In genomic region chr4:54274786-54275503, GRCh38 we compare ENCODE assay signal across 23 cellular contexts. TPM values are rescaled to one million over a fixed set of nuclear protein-coding genes. Genes with fewer than 3 reads are reported as not detected.
DNase-seq lines count a peak whose midpoint lies in the region; ATAC-seq, FAIRE-seq and TF ChIP-seq lines count a peak whose summit lies in the region.
"Had no signal": no experiment of that assay in that cellular context is flagged by ENCODE, and none has a peak within 500 bp of the region (broad histone marks: within the 10 kb centered on the region; RNA-seq: fewer than 3 reads in every experiment).

No MANE protein-coding gene starts in this region.

- H3K4me3 Mint-ChIP-seq in GM23338 (no peak overlapping the region), T-helper 17 cell (no peak overlapping the region)

- H3K9me3 ChIP-seq in ascending aorta: no peaks in the 10 kb centered on the region
- no peaks in the 10 kb centered on the region for H3K9me3 ChIP-seq in T-helper 17 cell (ENCODE audit: control insufficient read depth, low read length, poor library complexity, severe bottlenecking)
- H3K9me3 ChIP-seq in kidney (ENCODE audit: control insufficient read depth in 1 of 2, low read length in 2 of 2): no peaks in the 10 kb centered on the region
- H3K9me3 ChIP-seq: BLaER1 treated with 17β-estradiol and CSF1 and Interleukin-3, amounts not matched to agents 10 nM and 100 nM; MG63 had no signal

- H3K9me2 ChIP-seq in GM23338 (ENCODE audit: insufficient read depth): peaks cover 26% of the 10 kb centered on the region

- H3K4me2 ChIP-seq in GM23338: no peak overlapping the region
- H3K4me2 ChIP-seq: BLaER1 treated with 17β-estradiol and CSF1 and Interleukin-3, amounts not matched to agents 10 nM and 100 nM had no signal

- H3K4me1 ChIP-seq in ACC112 (ENCODE audit: control insufficient read depth, insufficient read depth, low read length, unreplicated experiment) (peaks cover 30% of the 10 kb centered on the region), GM23338 (ENCODE audit: insufficient read depth) (peaks cover 29% of the 10 kb centered on the region), ascending aorta (peaks cover 11 to 37% of the 10 kb centered on the region in 2 donors), kidney (ENCODE audit: control insufficient read depth in 1 of 2, insufficient read depth in 1 of 2, low read depth in 1 of 2, low read length in 2 of 2) (peaks cover 2 to 4% of the 10 kb centered on the region in 2 donors)

- H3K9me3 Mint-ChIP-seq in GM23338: no peaks in the 10 kb centered on the region; the same call in 2 of the 3 replicates

- H3K27me3 ChIP-seq in ACC112 (ENCODE audit: insufficient read depth, low read length) (no peaks in the 10 kb centered on the region), GM23338 (ENCODE audit: insufficient read depth) (no peaks in the 10 kb centered on the region), ascending aorta (no peaks in the 10 kb centered on the region)
- H3K27me3 ChIP-seq: BLaER1 treated with 17β-estradiol and CSF1 and Interleukin-3, amounts not matched to agents 10 nM and 100 nM; MG63 had no signal

- ATAC-seq in GM23338 (no peak), omental fat pad (ENCODE audit: low FRiP score) (peak; percentile 72), T-helper 17 cell (no peak), HG03439 (IDR thresholded peaks at IDR 0.05; ENCODE audit: unreplicated experiment) (no peak)

- no peak for FAIRE-seq in kidney (lab: Jason Lieb, UNC)
- FAIRE-seq: A204.1, D721Med, RCC 7860 had no signal

- no peak overlapping the region for H3K9ac ChIP-seq in kidney (ENCODE audit: low read length in 2 of 2)
- H3K9ac ChIP-seq: BLaER1 treated with 17β-estradiol and CSF1 and Interleukin-3, amounts not matched to agents 10 nM and 100 nM had no signal

- H3K27me3 Mint-ChIP-seq in GM23338 (ENCODE audit: insufficient read depth, low read depth, poor library complexity) (peaks cover 11% of the 10 kb centered on the region), T-helper 17 cell (peaks cover 62% of the 10 kb centered on the region)

- H3K36me3 ChIP-seq in ACC112 (ENCODE audit: insufficient read depth, low read length) (peaks cover 55% of the 10 kb centered on the region), GM23338 (ENCODE audit: insufficient read depth) (no peaks in the 10 kb centered on the region), ascending aorta (peaks cover 14 to 67% of the 10 kb centered on the region in 2 donors), kidney (ENCODE audit: control insufficient read depth in 1 of 2, insufficient read depth in 2 of 2, low read length in 2 of 2) (no peaks in the 10 kb centered on the region)
- H3K36me3 ChIP-seq: BLaER1 treated with 17β-estradiol and CSF1 and Interleukin-3, amounts not matched to agents 10 nM and 100 nM had no signal

- H3K4me3 ChIP-seq in ACC112 (ENCODE audit: low read depth, low read length) (no peak overlapping the region), GM23338 (no peak overlapping the region), ascending aorta (no peak overlapping the region), kidney (ENCODE audit: low read length in 2 of 2) (no peak overlapping the region)
- H3K4me3 ChIP-seq: BLaER1 treated with 17β-estradiol and CSF1 and Interleukin-3, amounts not matched to agents 10 nM and 100 nM; MG63 had no signal

- no peak for DNase-seq in GM23338 (ENCODE audit: low spot score)
- DNase-seq in ascending aorta (ENCODE audit: low spot score in 2 of 2): no peak
- DNase-seq in omental fat pad (ENCODE audit: low spot score): no peak
- no peak for DNase-seq in hypothalamus (lab: John Stamatoyannopoulos, UW)
- no peak for DNase-seq in T-helper 17 cell
- no peak for DNase-seq in kidney
- DNase-seq: DMS79, HCEC 1CT, Kasumi-1, MG63, NCI-H1048, NCI-H146, NCI-H2029 treated with DMSO at 0.1 percent for 48 hours, NCI-H2171, NCI-H446 treated with DMSO at 0.1 percent for 48 hours, Right ventricle myocardium superior had no signal

- TF ChIP-seq CTCF in GM23338 (conservative IDR thresholded peaks at IDR 0.05; ENCODE audit: low read depth in 2 of 2) (no peak), ascending aorta (IDR thresholded peaks at IDR 0.05) (no peak), omental fat pad (IDR thresholded peaks at IDR 0.05) (no peak), kidney (IDR thresholded peaks at IDR 0.05; ENCODE audit: borderline replicate concordance, extremely low read depth, insufficient read depth) (no peak)

- no peaks in the 10 kb centered on the region for H3K79me2 ChIP-seq in ACC112 (ENCODE audit: control insufficient read depth, insufficient read depth, low read length, unreplicated experiment)
- no peaks in the 10 kb centered on the region for H3K79me2 ChIP-seq in GM23338 (replicated peaks; ENCODE audit: insufficient read depth)

- no peaks in the 10 kb centered on the region for H4K20me1 ChIP-seq in GM23338 (replicated peaks; ENCODE audit: insufficient read depth)
- H4K20me1 ChIP-seq: BLaER1 treated with 17β-estradiol and CSF1 and Interleukin-3, amounts not matched to agents 10 nM and 100 nM had no signal

- H3K27ac Mint-ChIP-seq in GM23338: no peak overlapping the region
- no peak overlapping the region for H3K27ac Mint-ChIP-seq in T-helper 17 cell

- H3K36me3 Mint-ChIP-seq in GM23338 (ENCODE audit: low read depth) (peaks cover 17% of the 10 kb centered on the region; the same call in 2 of the 3 replicates), T-helper 17 cell (ENCODE audit: low read depth) (no peaks in the 10 kb centered on the region)

- H3F3A ChIP-seq in GM23338 (replicated peaks; ENCODE audit: low read depth): no peaks in the 10 kb centered on the region; the same call in 1 of the 2 replicates

- intact Hi-C loops in ascending aorta (cut with DNase I) (loop anchor here (10.0 kb wide), 1 partner anchor 1630 kb away; no protein-coding TSS in a partner anchor), kidney (cut with DNase I) (no loop called here)

- H2AFZ ChIP-seq in ACC112 (ENCODE audit: low read length, unreplicated experiment) (no peak overlapping the region), GM23338 (0 out of 2 replicates have a peak overlapping the region, but pooled peaks have one; percentile 16)

- H3K27ac ChIP-seq in ACC112 (ENCODE audit: low read depth, low read length) (peak overlapping the region; percentile 4; the same call in 1 of the 2 replicates), GM23338 (ENCODE audit: low read depth) (no peak overlapping the region), ascending aorta (peak overlapping the region; percentile 42 to 81), kidney (ENCODE audit: low read depth in 2 of 2, low read length in 2 of 2) (no peak overlapping the region)
- H3K27ac ChIP-seq: BLaER1 treated with 17β-estradiol and CSF1 and Interleukin-3, amounts not matched to agents 10 nM and 100 nM had no signal

- H3K4me1 Mint-ChIP-seq in GM23338 (peaks cover 36% of the 10 kb centered on the region), T-helper 17 cell (no peaks in the 10 kb centered on the region)

TF ChIP-seq in GM23338, 12 proteins besides CTCF, POLR2A, EP300 and RAD21 (continues in another document):
- TF ChIP-seq EZH2 (IDR thresholded peaks at IDR 0.05; ENCODE audit: low read depth, unreplicated experiment): no peak

RNA-seq across cellular contexts. Expression of gene PDGFRA, which starts 45.9 kb away (rescaled TPM):
- total RNA-seq in GM23338 (2014; rRNA removed; shearing (Covaris generic)): 7.0 and 10.8 TPM in 2 replicates
- polyA plus RNA-seq in GM23338 (2016; fragmentation: Nextera tagmentation; extraction: Ambion mirVana): 7.4 and 8.0 TPM in 2 replicates
- total RNA-seq in ascending aorta: 58.3 TPM
- 100 to 1,000 TPM; 135 to 272 (median 163) TPM for total RNA-seq in omental fat pad
- total RNA-seq in T-helper 17 cell: under 1 TPM in 1 of 2 donors, not detected in 1; 0.63 TPM
- total RNA-seq in kidney: 71.0 TPM
- 12.3 TPM for polyA plus RNA-seq in kidney (ENCODE audit: insufficient read depth, low read depth, low replicate concordance)
- total RNA-seq: OCI-LY7 had no signal

Comparison
In these comparisons a context has a peak if more than half of its experiments do, and no peak if none do; other contexts are left out.
1. H3K27ac ChIP-seq: peak in ACC112 (single experiment) and ascending aorta (2 of 2); none in GM23338 (single experiment) and kidney (0 of 2).